In genomic region chr15:81215531-81215930, GRCh38 we compare ENCODE assay signal across 4 cellular contexts. TPM values are rescaled to one million over a fixed set of nuclear protein-coding genes. Genes with fewer than 3 reads are reported as not detected.
"Had no signal": no experiment of that assay in that cellular context is flagged by ENCODE, and none has a peak within 500 bp of the region (broad histone marks: within the 10 kb centered on the region; RNA-seq: fewer than 3 reads in every experiment).

No MANE protein-coding gene starts in this region.

- DNase-seq: GDM1, GF-D8 had no signal

- ATAC-seq: GM12878 had no signal

- H3K4me3 ChIP-seq: GM12878 had no signal

RNA-seq across cellular contexts. Expression of gene IL16, which starts 18.9 kb away (rescaled TPM):
- total RNA-seq: G401 had no signal
